In the genomic region with DNA sequence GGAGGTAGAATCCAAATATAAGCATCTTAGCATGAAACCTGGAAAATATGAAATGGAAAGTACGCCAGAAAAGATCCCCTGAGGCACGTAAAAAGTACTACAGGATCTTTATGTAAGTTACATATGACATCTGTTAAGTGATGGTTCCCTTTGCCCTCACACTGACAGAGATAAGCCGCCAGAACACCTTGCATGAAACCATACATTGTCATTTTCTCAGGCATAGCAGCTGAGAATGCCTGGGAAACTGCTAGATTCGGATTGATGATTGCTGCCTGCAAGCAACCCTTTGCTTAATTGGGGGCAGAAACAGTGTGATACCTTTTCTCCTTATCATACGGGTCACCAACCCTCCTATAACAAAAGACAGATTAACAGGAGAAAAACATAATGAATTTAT, we compare ENCODE assay signal across 8 cellular contexts.
"Had no signal": no experiment of that assay in that cellular context is flagged by ENCODE, and none has a peak within 500 bp of the region (broad histone marks: within the 10 kb centered on the region; RNA-seq: fewer than 3 reads in every experiment).

No MANE protein-coding gene starts in this region.

- ATAC-seq: HCT116, HepG2 had no signal

- H3K4me3 ChIP-seq: GM23248, HAP-1 had no signal

- H2AFZ ChIP-seq: GM23248 had no signal

- H3K9me3 ChIP-seq: HAP-1 had no signal

- H3K36me3 ChIP-seq: HAP-1 had no signal

- H3K9ac ChIP-seq: GM23248 had no signal

- DNase-seq: GM23248, GOT3, H7, HFFc6 had no signal

- H3K27ac ChIP-seq: GM23248, HL-60 had no signal
